ENCODE assay signal across 1 cellular context in the genomic region with DNA sequence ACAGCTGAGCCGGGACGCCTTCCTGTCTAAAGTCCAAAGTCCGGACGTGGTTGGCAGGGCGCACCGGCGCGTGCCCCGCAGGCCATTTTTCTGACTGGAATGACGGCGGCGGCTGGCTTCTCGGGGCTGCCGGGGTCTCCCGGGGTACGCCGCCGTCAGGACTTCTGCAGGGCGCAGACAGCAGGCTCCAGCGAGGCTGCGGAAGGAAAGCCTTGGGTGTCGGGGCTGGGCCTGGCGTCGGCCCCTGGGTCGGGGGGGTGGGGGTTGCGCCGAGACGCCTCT.
TF ChIP-seq lines count a peak whose summit lies in the region.

No MANE protein-coding gene starts in this region.

TF ChIP-seq in HepG2, 621 proteins besides CTCF, POLR2A, EP300 and RAD21 (continued from another document and continues in another):
- TF ChIP-seq, protein P1, sequence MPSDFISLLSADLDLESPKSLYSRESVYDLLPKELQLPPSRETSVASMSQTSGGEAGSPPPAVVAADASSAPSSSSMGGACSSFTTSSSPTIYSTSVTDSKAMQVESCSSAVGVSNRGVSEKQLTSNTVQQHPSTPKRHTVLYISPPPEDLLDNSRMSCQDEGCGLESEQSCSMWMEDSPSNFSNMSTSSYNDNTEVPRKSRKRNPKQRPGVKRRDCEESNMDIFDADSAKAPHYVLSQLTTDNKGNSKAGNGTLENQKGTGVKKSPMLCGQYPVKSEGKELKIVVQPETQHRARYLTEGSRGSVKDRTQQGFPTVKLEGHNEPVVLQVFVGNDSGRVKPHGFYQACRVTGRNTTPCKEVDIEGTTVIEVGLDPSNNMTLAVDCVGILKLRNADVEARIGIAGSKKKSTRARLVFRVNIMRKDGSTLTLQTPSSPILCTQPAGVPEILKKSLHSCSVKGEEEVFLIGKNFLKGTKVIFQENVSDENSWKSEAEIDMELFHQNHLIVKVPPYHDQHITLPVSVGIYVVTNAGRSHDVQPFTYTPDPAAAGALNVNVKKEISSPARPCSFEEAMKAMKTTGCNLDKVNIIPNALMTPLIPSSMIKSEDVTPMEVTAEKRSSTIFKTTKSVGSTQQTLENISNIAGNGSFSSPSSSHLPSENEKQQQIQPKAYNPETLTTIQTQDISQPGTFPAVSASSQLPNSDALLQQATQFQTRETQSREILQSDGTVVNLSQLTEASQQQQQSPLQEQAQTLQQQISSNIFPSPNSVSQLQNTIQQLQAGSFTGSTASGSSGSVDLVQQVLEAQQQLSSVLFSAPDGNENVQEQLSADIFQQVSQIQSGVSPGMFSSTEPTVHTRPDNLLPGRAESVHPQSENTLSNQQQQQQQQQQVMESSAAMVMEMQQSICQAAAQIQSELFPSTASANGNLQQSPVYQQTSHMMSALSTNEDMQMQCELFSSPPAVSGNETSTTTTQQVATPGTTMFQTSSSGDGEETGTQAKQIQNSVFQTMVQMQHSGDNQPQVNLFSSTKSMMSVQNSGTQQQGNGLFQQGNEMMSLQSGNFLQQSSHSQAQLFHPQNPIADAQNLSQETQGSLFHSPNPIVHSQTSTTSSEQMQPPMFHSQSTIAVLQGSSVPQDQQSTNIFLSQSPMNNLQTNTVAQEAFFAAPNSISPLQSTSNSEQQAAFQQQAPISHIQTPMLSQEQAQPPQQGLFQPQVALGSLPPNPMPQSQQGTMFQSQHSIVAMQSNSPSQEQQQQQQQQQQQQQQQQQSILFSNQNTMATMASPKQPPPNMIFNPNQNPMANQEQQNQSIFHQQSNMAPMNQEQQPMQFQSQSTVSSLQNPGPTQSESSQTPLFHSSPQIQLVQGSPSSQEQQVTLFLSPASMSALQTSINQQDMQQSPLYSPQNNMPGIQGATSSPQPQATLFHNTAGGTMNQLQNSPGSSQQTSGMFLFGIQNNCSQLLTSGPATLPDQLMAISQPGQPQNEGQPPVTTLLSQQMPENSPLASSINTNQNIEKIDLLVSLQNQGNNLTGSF (CRISPR knock-in tag; IDR thresholded peaks at IDR 0.05): peak; percentile 95
- peak; percentile 78 for TF ChIP-seq ZNF136 (CRISPR knock-in tag; IDR thresholded peaks at IDR 0.05; ENCODE audit: low read depth)
- TF ChIP-seq JARID2 (CRISPR knock-in tag; IDR thresholded peaks at IDR 0.05; ENCODE audit: insufficient replicate concordance): no peak
- no peak for TF ChIP-seq SMAD1 (CRISPR knock-in tag; IDR thresholded peaks at IDR 0.05; ENCODE audit: borderline replicate concordance, low read depth)
- TF ChIP-seq NPAS2 (CRISPR knock-in tag; IDR thresholded peaks at IDR 0.05; ENCODE audit: borderline replicate concordance): peak; percentile 19; the same call in 1 of the 2 replicates
- TF ChIP-seq ZNF160 (CRISPR knock-in tag; IDR thresholded peaks at IDR 0.05): peak; percentile 84; the same call in 1 of the 2 replicates
- no peak; the same call in 1 of the 2 replicates for TF ChIP-seq SP4 (CRISPR knock-in tag; IDR thresholded peaks at IDR 0.05)
- TF ChIP-seq ZNF652 (CRISPR knock-in tag; IDR thresholded peaks at IDR 0.05; ENCODE audit: borderline replicate concordance, low read depth): no peak; the same call in 1 of the 2 replicates
- TF ChIP-seq ZNF143 (CRISPR knock-in tag; IDR thresholded peaks at IDR 0.05): peak; percentile 53; the same call in 1 of the 2 replicates
- TF ChIP-seq PCBP1 (IDR thresholded peaks at IDR 0.05; ENCODE audit: borderline replicate concordance, low read depth, low read length): no peak
- TF ChIP-seq ZNF441 (CRISPR knock-in tag; IDR thresholded peaks at IDR 0.05; ENCODE audit: borderline replicate concordance): peak; percentile 89
- no peak for TF ChIP-seq CC2D1A (CRISPR knock-in tag; IDR thresholded peaks at IDR 0.05)
- peak; percentile 96; the same call in 1 of the 2 replicates for TF ChIP-seq ZSCAN12 (CRISPR knock-in tag; IDR thresholded peaks at IDR 0.05)
- TF ChIP-seq, protein P2, sequence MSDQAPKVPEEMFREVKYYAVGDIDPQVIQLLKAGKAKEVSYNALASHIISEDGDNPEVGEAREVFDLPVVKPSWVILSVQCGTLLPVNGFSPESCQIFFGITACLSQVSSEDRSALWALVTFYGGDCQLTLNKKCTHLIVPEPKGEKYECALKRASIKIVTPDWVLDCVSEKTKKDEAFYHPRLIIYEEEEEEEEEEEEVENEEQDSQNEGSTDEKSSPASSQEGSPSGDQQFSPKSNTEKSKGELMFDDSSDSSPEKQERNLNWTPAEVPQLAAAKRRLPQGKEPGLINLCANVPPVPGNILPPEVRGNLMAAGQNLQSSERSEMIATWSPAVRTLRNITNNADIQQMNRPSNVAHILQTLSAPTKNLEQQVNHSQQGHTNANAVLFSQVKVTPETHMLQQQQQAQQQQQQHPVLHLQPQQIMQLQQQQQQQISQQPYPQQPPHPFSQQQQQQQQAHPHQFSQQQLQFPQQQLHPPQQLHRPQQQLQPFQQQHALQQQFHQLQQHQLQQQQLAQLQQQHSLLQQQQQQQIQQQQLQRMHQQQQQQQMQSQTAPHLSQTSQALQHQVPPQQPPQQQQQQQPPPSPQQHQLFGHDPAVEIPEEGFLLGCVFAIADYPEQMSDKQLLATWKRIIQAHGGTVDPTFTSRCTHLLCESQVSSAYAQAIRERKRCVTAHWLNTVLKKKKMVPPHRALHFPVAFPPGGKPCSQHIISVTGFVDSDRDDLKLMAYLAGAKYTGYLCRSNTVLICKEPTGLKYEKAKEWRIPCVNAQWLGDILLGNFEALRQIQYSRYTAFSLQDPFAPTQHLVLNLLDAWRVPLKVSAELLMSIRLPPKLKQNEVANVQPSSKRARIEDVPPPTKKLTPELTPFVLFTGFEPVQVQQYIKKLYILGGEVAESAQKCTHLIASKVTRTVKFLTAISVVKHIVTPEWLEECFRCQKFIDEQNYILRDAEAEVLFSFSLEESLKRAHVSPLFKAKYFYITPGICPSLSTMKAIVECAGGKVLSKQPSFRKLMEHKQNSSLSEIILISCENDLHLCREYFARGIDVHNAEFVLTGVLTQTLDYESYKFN (CRISPR knock-in tag; conservative IDR thresholded peaks at IDR 0.05): peak; percentile 97
- TF ChIP-seq, protein P3, sequence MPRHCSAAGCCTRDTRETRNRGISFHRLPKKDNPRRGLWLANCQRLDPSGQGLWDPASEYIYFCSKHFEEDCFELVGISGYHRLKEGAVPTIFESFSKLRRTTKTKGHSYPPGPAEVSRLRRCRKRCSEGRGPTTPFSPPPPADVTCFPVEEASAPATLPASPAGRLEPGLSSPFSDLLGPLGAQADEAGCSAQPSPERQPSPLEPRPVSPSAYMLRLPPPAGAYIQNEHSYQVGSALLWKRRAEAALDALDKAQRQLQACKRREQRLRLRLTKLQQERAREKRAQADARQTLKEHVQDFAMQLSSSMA (CRISPR knock-in tag; IDR thresholded peaks at IDR 0.05): peak; percentile 81; the same call in 1 of the 2 replicates
- TF ChIP-seq ZNF678 (CRISPR knock-in tag; IDR thresholded peaks at IDR 0.05): no peak; the same call in 1 of the 2 replicates
- TF ChIP-seq ZNF552 (CRISPR knock-in tag; IDR thresholded peaks at IDR 0.05; ENCODE audit: borderline replicate concordance): peak; percentile 79; the same call in 1 of the 2 replicates
- peak; percentile 93; the same call in 1 of the 2 replicates for TF ChIP-seq KMT2B (CRISPR knock-in tag; IDR thresholded peaks at IDR 0.05)
- TF ChIP-seq IKZF1 (IDR thresholded peaks at IDR 0.05): no peak
- TF ChIP-seq HOXA5 (CRISPR knock-in tag; IDR thresholded peaks at IDR 0.05): peak; percentile 97
- no peak for TF ChIP-seq ZNF326 (CRISPR knock-in tag; IDR thresholded peaks at IDR 0.05; ENCODE audit: borderline replicate concordance)
- TF ChIP-seq, protein P4, sequence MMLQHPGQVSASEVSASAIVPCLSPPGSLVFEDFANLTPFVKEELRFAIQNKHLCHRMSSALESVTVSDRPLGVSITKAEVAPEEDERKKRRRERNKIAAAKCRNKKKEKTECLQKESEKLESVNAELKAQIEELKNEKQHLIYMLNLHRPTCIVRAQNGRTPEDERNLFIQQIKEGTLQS (CRISPR knock-in tag; IDR thresholded peaks at IDR 0.05): no peak
- peak; percentile 100 for TF ChIP-seq ZNF232 (CRISPR knock-in tag; IDR thresholded peaks at IDR 0.05; ENCODE audit: borderline replicate concordance)
- TF ChIP-seq, protein P5, sequence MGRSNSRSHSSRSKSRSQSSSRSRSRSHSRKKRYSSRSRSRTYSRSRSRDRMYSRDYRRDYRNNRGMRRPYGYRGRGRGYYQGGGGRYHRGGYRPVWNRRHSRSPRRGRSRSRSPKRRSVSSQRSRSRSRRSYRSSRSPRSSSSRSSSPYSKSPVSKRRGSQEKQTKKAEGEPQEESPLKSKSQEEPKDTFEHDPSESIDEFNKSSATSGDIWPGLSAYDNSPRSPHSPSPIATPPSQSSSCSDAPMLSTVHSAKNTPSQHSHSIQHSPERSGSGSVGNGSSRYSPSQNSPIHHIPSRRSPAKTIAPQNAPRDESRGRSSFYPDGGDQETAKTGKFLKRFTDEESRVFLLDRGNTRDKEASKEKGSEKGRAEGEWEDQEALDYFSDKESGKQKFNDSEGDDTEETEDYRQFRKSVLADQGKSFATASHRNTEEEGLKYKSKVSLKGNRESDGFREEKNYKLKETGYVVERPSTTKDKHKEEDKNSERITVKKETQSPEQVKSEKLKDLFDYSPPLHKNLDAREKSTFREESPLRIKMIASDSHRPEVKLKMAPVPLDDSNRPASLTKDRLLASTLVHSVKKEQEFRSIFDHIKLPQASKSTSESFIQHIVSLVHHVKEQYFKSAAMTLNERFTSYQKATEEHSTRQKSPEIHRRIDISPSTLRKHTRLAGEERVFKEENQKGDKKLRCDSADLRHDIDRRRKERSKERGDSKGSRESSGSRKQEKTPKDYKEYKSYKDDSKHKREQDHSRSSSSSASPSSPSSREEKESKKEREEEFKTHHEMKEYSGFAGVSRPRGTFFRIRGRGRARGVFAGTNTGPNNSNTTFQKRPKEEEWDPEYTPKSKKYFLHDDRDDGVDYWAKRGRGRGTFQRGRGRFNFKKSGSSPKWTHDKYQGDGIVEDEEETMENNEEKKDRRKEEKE (IDR thresholded peaks at IDR 0.05): no peak
- TF ChIP-seq, protein P6, sequence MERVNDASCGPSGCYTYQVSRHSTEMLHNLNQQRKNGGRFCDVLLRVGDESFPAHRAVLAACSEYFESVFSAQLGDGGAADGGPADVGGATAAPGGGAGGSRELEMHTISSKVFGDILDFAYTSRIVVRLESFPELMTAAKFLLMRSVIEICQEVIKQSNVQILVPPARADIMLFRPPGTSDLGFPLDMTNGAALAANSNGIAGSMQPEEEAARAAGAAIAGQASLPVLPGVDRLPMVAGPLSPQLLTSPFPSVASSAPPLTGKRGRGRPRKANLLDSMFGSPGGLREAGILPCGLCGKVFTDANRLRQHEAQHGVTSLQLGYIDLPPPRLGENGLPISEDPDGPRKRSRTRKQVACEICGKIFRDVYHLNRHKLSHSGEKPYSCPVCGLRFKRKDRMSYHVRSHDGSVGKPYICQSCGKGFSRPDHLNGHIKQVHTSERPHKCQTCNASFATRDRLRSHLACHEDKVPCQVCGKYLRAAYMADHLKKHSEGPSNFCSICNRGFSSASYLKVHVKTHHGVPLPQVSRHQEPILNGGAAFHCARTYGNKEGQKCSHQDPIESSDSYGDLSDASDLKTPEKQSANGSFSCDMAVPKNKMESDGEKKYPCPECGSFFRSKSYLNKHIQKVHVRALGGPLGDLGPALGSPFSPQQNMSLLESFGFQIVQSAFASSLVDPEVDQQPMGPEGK (CRISPR knock-in tag; IDR thresholded peaks at IDR 0.05): peak; percentile 92
- TF ChIP-seq MTA3 (CRISPR knock-in tag; IDR thresholded peaks at IDR 0.05): no peak
- TF ChIP-seq ZNF562 (CRISPR knock-in tag; IDR thresholded peaks at IDR 0.05; ENCODE audit: borderline replicate concordance): no peak
- no peak for TF ChIP-seq ZNF546 (CRISPR knock-in tag; conservative IDR thresholded peaks at IDR 0.05)
- TF ChIP-seq ZNF329 (CRISPR knock-in tag; IDR thresholded peaks at IDR 0.05; ENCODE audit: low read depth): peak; percentile 68; the same call in 1 of the 2 replicates
- TF ChIP-seq, protein P7, sequence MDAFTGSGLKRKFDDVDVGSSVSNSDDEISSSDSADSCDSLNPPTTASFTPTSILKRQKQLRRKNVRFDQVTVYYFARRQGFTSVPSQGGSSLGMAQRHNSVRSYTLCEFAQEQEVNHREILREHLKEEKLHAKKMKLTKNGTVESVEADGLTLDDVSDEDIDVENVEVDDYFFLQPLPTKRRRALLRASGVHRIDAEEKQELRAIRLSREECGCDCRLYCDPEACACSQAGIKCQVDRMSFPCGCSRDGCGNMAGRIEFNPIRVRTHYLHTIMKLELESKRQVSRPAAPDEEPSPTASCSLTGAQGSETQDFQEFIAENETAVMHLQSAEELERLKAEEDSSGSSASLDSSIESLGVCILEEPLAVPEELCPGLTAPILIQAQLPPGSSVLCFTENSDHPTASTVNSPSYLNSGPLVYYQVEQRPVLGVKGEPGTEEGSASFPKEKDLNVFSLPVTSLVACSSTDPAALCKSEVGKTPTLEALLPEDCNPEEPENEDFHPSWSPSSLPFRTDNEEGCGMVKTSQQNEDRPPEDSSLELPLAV (CRISPR knock-in tag; conservative IDR thresholded peaks at IDR 0.05; ENCODE audit: low read depth): no peak
- no peak for TF ChIP-seq PCBP2 (optimal IDR thresholded peaks at IDR 0.05; ENCODE audit: low read depth, low read length, poor library complexity, severe bottlenecking)
- no peak for TF ChIP-seq SNAPC2 (CRISPR knock-in tag; IDR thresholded peaks at IDR 0.05)
- peak; percentile 83; the same call in 1 of the 2 replicates for TF ChIP-seq ELF1 (CRISPR knock-in tag; IDR thresholded peaks at IDR 0.05)
- no peak for TF ChIP-seq HNRNPK (IDR thresholded peaks at IDR 0.05; ENCODE audit: low read depth, low read length, poor library complexity, severe bottlenecking)
- TF ChIP-seq SOX5 (CRISPR knock-in tag; IDR thresholded peaks at IDR 0.05; ENCODE audit: borderline replicate concordance): peak; percentile 85
- peak; percentile 75; the same call in 1 of the 2 replicates for TF ChIP-seq POLR2AphosphoS2 (IDR thresholded peaks at IDR 0.05; ENCODE audit: low read depth, low read length)
- TF ChIP-seq ZNF563 (CRISPR knock-in tag; IDR thresholded peaks at IDR 0.05): peak; percentile 83; the same call in 1 of the 2 replicates
- TF ChIP-seq EZH2 (conservative IDR thresholded peaks at IDR 0.05; ENCODE audit: low read depth, low read length): no peak
- TF ChIP-seq ZNF20 (CRISPR knock-in tag; IDR thresholded peaks at IDR 0.05): no peak
- TF ChIP-seq ZNF296 (CRISPR knock-in tag; conservative IDR thresholded peaks at IDR 0.05): peak; percentile 51; the same call in 1 of the 2 replicates
- peak; percentile 12 for TF ChIP-seq ZEB1 (IDR thresholded peaks at IDR 0.05; ENCODE audit: insufficient replicate concordance, low read depth)
- peak; percentile 99 for TF ChIP-seq ZMYM2 (CRISPR knock-in tag; IDR thresholded peaks at IDR 0.05)
- TF ChIP-seq HNRNPH1 (optimal IDR thresholded peaks at IDR 0.05; ENCODE audit: low read depth, low read length): peak; percentile 72
- TF ChIP-seq ZNF780A (CRISPR knock-in tag; IDR thresholded peaks at IDR 0.05): no peak; the same call in 1 of the 2 replicates
- TF ChIP-seq CENPT (CRISPR knock-in tag; IDR thresholded peaks at IDR 0.05; ENCODE audit: low read depth): peak; percentile 88; the same call in 1 of the 2 replicates
